ENCODE assay signal across 12 cellular contexts in the genomic region with DNA sequence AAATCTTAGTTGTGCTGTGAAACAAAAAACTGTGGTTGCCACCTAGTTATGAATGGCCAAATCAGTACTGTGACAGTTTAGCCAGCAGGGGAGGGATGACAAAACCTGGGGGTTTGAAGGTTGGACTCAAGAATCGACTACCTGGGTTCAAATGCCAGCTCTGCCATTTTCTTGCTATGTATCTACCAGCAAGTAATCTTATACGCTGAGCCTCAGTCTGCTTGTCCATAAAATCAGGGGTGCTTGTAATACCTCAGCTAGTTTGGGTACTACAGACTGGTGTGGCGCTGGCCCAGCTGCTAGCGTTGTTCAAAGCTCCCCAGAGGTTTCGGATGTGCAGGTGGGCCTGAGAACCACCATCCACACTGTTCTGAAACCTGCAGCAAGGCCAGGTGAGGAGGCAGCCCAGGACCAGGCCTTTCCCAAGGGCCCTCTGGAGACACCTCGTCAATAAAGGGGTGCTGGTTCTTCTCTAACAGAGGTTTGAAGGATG. TPM values are rescaled to one million over a fixed set of nuclear protein-coding genes. Genes with fewer than 3 reads are reported as not detected.
DNase-seq lines count a peak whose midpoint lies in the region; ATAC-seq, FAIRE-seq and TF ChIP-seq lines count a peak whose summit lies in the region.
"Had no signal": no experiment of that assay in that cellular context is flagged by ENCODE, and none has a peak within 500 bp of the region (broad histone marks: within the 10 kb centered on the region; RNA-seq: fewer than 3 reads in every experiment).

No MANE protein-coding gene starts in this region.

- no peak for TF ChIP-seq CTCF in keratinocyte (optimal IDR thresholded peaks at IDR 0.05 in 1 of 3, IDR thresholded peaks at IDR 0.05 in 1 of 3, conservative IDR thresholded peaks at IDR 0.05 in 1 of 3; ENCODE audit: extremely low read depth in 1 of 3, insufficient read depth in 2 of 3, low read length in 3 of 3)
- TF ChIP-seq CTCF in mesothelial cell of epicardium (IDR thresholded peaks at IDR 0.05; ENCODE audit: unreplicated experiment), result no peak

- H3K9me1 ChIP-seq in keratinocyte (ENCODE audit: control insufficient read depth, extremely low read depth, insufficient read depth, low read length), result no peaks in the 10 kb centered on the region

- no peaks in the 10 kb centered on the region for H3K9me3 ChIP-seq in keratinocyte (ENCODE audit: control insufficient read depth, low read depth, low read length)
- H3K9me3 ChIP-seq: neutrophil had no signal

- H3K36me3 ChIP-seq in keratinocyte (ENCODE audit: control insufficient read depth in 2 of 2, extremely low read depth in 1 of 2, insufficient read depth in 2 of 2, low read length in 2 of 2), result no peaks in the 10 kb centered on the region

- peaks cover 1% of the 10 kb centered on the region for H3K36me3 Mint-ChIP-seq in activated CD8-positive, alpha-beta memory T cell treated with anti-CD3 and anti-CD28 coated beads, Interleukin-2, amount 10 ng/mL, durations not matched to agents 7 days and 5 days
- H3K36me3 Mint-ChIP-seq in mesothelial cell of epicardium, result peaks cover 8% of the 10 kb centered on the region
- H3K36me3 Mint-ChIP-seq: activated naive CD8-positive, alpha-beta T cell treated with anti-CD3 and anti-CD28 coated beads, Interleukin-2, amount 10 ng/mL, durations not matched to agents 7 days and 5 days had no signal

- dilution Hi-C loops in keratinocyte (cut with MboI; ENCODE audit: extremely low pct_ligation_motif_present, low sequenced_read_pairs), result no loop called here

- intact Hi-C loops in cardiac septum (cut with DNase I), result no loop called here

- H3K4me1 Mint-ChIP-seq in activated CD8-positive, alpha-beta memory T cell treated with anti-CD3 and anti-CD28 coated beads, Interleukin-2, amount 10 ng/mL, durations not matched to agents 7 days and 5 days, result peaks cover 49% of the 10 kb centered on the region
- H3K4me1 Mint-ChIP-seq in mesothelial cell of epicardium, result peaks cover 22% of the 10 kb centered on the region

- peak overlapping the region; percentile 4 for H3K27ac ChIP-seq in keratinocyte (ENCODE audit: control insufficient read depth, insufficient read depth, low read length)
- H3K27ac ChIP-seq: neutrophil had no signal

- ATAC-seq in GM18868 (IDR thresholded peaks at IDR 0.05; ENCODE audit: unreplicated experiment) (peak; percentile 42), GM21723 (IDR thresholded peaks at IDR 0.05; ENCODE audit: unreplicated experiment) (peak; percentile 49), HG03342 (IDR thresholded peaks at IDR 0.05; ENCODE audit: unreplicated experiment) (peak; percentile 34)
- ATAC-seq in activated CD8-positive, alpha-beta memory T cell treated with anti-CD3 and anti-CD28 coated beads, Interleukin-2, amount 10 ng/mL, durations not matched to agents 7 days and 5 days, result no peak

- no peak for DNase-seq in keratinocyte (ENCODE audit: low read depth, low spot score)
- DNase-seq in cardiac septum (ENCODE audit: low spot score), result no peak
- DNase-seq in activated CD8-positive, alpha-beta memory T cell treated with anti-CD3 and anti-CD28 coated beads, Interleukin-2, amount 10 ng/mL, durations not matched to agents 7 days and 5 days, result no peak
- no peak for DNase-seq in GM19240 (ENCODE audit: insufficient read length, low spot score)
- no peak for DNase-seq in mesothelial cell of epicardium (ENCODE audit: low spot score in 2 of 2, unreplicated experiment in 2 of 2)
- DNase-seq: activated naive CD8-positive, alpha-beta T cell treated with anti-CD3 and anti-CD28 coated beads, Interleukin-2, amount 10 ng/mL, durations not matched to agents 7 days and 5 days; GOT3; islet precursor cell had no signal

- H3K4me2 ChIP-seq in keratinocyte (ENCODE audit: control insufficient read depth, extremely low read depth, insufficient read depth, low read depth, low read length), result peak overlapping the region; percentile 61

- no peaks in the 10 kb centered on the region for H3K9me3 Mint-ChIP-seq in activated CD8-positive, alpha-beta memory T cell treated with anti-CD3 and anti-CD28 coated beads, Interleukin-2, amount 10 ng/mL, durations not matched to agents 7 days and 5 days (ENCODE audit: low read depth)
- H3K9me3 Mint-ChIP-seq in mesothelial cell of epicardium, result no peaks in the 10 kb centered on the region
- H3K9me3 Mint-ChIP-seq: activated naive CD8-positive, alpha-beta T cell treated with anti-CD3 and anti-CD28 coated beads, Interleukin-2, amount 10 ng/mL, durations not matched to agents 7 days and 5 days had no signal

- no peak overlapping the region for H3K9ac ChIP-seq in keratinocyte (ENCODE audit: control insufficient read depth, extremely low read depth, insufficient read depth, low read length)

- peaks cover 8% of the 10 kb centered on the region for H3K27me3 Mint-ChIP-seq in activated CD8-positive, alpha-beta memory T cell treated with anti-CD3 and anti-CD28 coated beads, Interleukin-2, amount 10 ng/mL, durations not matched to agents 7 days and 5 days
- H3K27me3 Mint-ChIP-seq in mesothelial cell of epicardium (ENCODE audit: low read depth), result no peaks in the 10 kb centered on the region

- H3K4me1 ChIP-seq in keratinocyte (ENCODE audit: control insufficient read depth, extremely low read depth, insufficient read depth, low read length), result peaks cover 43% of the 10 kb centered on the region

- H3K27ac Mint-ChIP-seq in activated CD8-positive, alpha-beta memory T cell treated with anti-CD3 and anti-CD28 coated beads, Interleukin-2, amount 10 ng/mL, durations not matched to agents 7 days and 5 days, result no peak overlapping the region
- no peak overlapping the region for H3K27ac Mint-ChIP-seq in mesothelial cell of epicardium

- FAIRE-seq in keratinocyte (lab: Jason Lieb, UNC), result no peak

- no peak overlapping the region for H3K4me3 Mint-ChIP-seq in activated CD8-positive, alpha-beta memory T cell treated with anti-CD3 and anti-CD28 coated beads, Interleukin-2, amount 10 ng/mL, durations not matched to agents 7 days and 5 days
- no peak overlapping the region for H3K4me3 Mint-ChIP-seq in mesothelial cell of epicardium

- H4K20me1 ChIP-seq in keratinocyte (ENCODE audit: control insufficient read depth, extremely low read depth, insufficient read depth, low read length), result no peaks in the 10 kb centered on the region

- H2AFZ ChIP-seq in keratinocyte (ENCODE audit: control insufficient read depth, low read length), result no peak overlapping the region

- H3K4me3 ChIP-seq in keratinocyte (ENCODE audit: control insufficient read depth in 2 of 3, extremely low read depth in 1 of 3, insufficient read depth in 2 of 3, low read depth in 1 of 3, low read length in 3 of 3), result no peak overlapping the region

- H3K27me3 ChIP-seq in keratinocyte (ENCODE audit: control insufficient read depth, extremely low read depth, insufficient read depth, low read length), result no peaks in the 10 kb centered on the region
- H3K27me3 ChIP-seq: neutrophil had no signal

- H3K79me2 ChIP-seq in keratinocyte (ENCODE audit: control insufficient read depth, insufficient read depth, low read length), result peaks cover 7% of the 10 kb centered on the region

- CTCF ChIA-PET in activated CD8-positive, alpha-beta memory T cell treated with anti-CD3 and anti-CD28 coated beads, Interleukin-2, amount 10 ng/mL, durations not matched to agents 7 days and 5 days (lab: Charles Lee), result interaction anchor here (1.7 to 4.7 kb wide), 4 partner anchors 40 to 146 kb away, joined by 4 to 26 read pairs (median 6); a partner anchor contains a TSS

RNA-seq across cellular contexts. Expression of a gene that starts 40.4 kb away (rescaled TPM):
- 6.1 to 18.3 TPM (median 9.2 TPM) in 3 replicates for polyA plus RNA-seq in keratinocyte
- polyA plus RNA-seq in keratinocyte (2011; ENCODE audit: low read depth), result 0.40 TPM
- 6.1 and 8.1 TPM in 2 replicates for polyA plus RNA-seq in keratinocyte (2011; cell fraction: cytosol; rRNA removed)
- polyA plus RNA-seq in keratinocyte (2011; cell fraction: nucleus; rRNA removed), result 17.6 and 18.8 TPM in 2 replicates
- 1.2 and 14.8 TPM in 2 replicates for polyA plus RNA-seq in keratinocyte (2012; ENCODE audit: low replicate concordance)
- 10.9 to 28.9 TPM (median 14.5 TPM) in 3 replicates for polyA minus RNA-seq in keratinocyte
- polyA minus RNA-seq in keratinocyte (2011; cell fraction: cytosol; rRNA and poly(A)+ RNA removed), result 6.7 TPM
- polyA minus RNA-seq in keratinocyte (2011; cell fraction: nucleus; rRNA and poly(A)+ RNA removed), result 10.8 and 16.9 TPM in 2 replicates
- total RNA-seq in cardiac septum, result 10.3 TPM
- 1 to 10 TPM; 1.7 to 2.8 TPM for total RNA-seq in activated CD8-positive, alpha-beta memory T cell treated with anti-CD3 and anti-CD28 coated beads, Interleukin-2, amount 10 ng/mL, durations not matched to agents 7 days and 5 days
- 21.7 to 22.1 TPM (median 21.8 TPM) in 3 replicates for total RNA-seq in mesothelial cell of epicardium
